In genomic region chr2:42984617-42985016, GRCh38 we compare ENCODE assay signal across 20 cellular contexts.
"Had no signal": no experiment of that assay in that cellular context is flagged by ENCODE, and none has a peak within 500 bp of the region (broad histone marks: within the 10 kb centered on the region; RNA-seq: fewer than 3 reads in every experiment).

No MANE protein-coding gene starts in this region.

- H3K4me1 ChIP-seq: gastroesophageal sphincter, tibial artery had no signal

- H3K27me3 ChIP-seq: colonic mucosa, gastroesophageal sphincter, tibial artery had no signal

- H3K4me1 Mint-ChIP-seq: activated CD4-positive, alpha-beta T cell treated with anti-CD3 and anti-CD28 coated beads, Interleukin-2, amount 10 ng/mL, durations not matched to agents 7 days and 5 days; central memory CD8-positive, alpha-beta T cell; memory B cell had no signal

- H3K4me3 ChIP-seq: colonic mucosa, gastroesophageal sphincter, tibial artery had no signal

- H3K4me3 Mint-ChIP-seq: activated CD4-positive, alpha-beta T cell treated with anti-CD3 and anti-CD28 coated beads, Interleukin-2, amount 10 ng/mL, durations not matched to agents 7 days and 5 days; activated CD8-positive, alpha-beta T cell treated with anti-CD3 and anti-CD28 coated beads, Interleukin-2, amount 10 ng/mL, durations not matched to agents 7 days and 5 days; activated naive CD8-positive, alpha-beta T cell; central memory CD8-positive, alpha-beta T cell; endodermal cell; memory B cell; nephron progenitor cell; stimulated activated naive CD8-positive, alpha-beta T cell treated with anti-CD3 and anti-CD28 coated beads, Interleukin-15, Interleukin-2, amounts not matched to agents 100 ng/mL and 50 ng/mL, for 24 hours had no signal

- H3K36me3 ChIP-seq: colonic mucosa, gastroesophageal sphincter, tibial artery, WERI-Rb-1 had no signal

- H3K27me3 Mint-ChIP-seq: activated naive CD8-positive, alpha-beta T cell; memory B cell; stimulated activated naive CD8-positive, alpha-beta T cell treated with anti-CD3 and anti-CD28 coated beads, Interleukin-15, Interleukin-2, amounts not matched to agents 100 ng/mL and 50 ng/mL, for 24 hours had no signal

- H3K9me3 Mint-ChIP-seq: activated CD4-positive, alpha-beta T cell treated with anti-CD3 and anti-CD28 coated beads, Interleukin-2, amount 10 ng/mL, durations not matched to agents 7 days and 5 days; central memory CD8-positive, alpha-beta T cell; memory B cell; stimulated activated naive CD8-positive, alpha-beta T cell treated with anti-CD3 and anti-CD28 coated beads, Interleukin-15, Interleukin-2, amounts not matched to agents 100 ng/mL and 50 ng/mL, for 24 hours had no signal

- H3K27ac Mint-ChIP-seq: activated CD4-positive, alpha-beta T cell treated with anti-CD3 and anti-CD28 coated beads, Interleukin-2, amount 10 ng/mL, durations not matched to agents 7 days and 5 days; activated CD8-positive, alpha-beta T cell treated with anti-CD3 and anti-CD28 coated beads, Interleukin-2, amount 10 ng/mL, durations not matched to agents 7 days and 5 days; activated naive CD8-positive, alpha-beta T cell; memory B cell; nephron progenitor cell; stimulated activated naive CD8-positive, alpha-beta T cell treated with anti-CD3 and anti-CD28 coated beads, Interleukin-15, Interleukin-2, amounts not matched to agents 100 ng/mL and 50 ng/mL, for 24 hours had no signal

- H3K36me3 Mint-ChIP-seq: activated naive CD8-positive, alpha-beta T cell; memory B cell had no signal

- DNase-seq: activated CD4-positive, alpha-beta T cell treated with anti-CD3 and anti-CD28 coated beads, Interleukin-2, amount 10 ng/mL, durations not matched to agents 7 days and 5 days; activated CD8-positive, alpha-beta T cell treated with anti-CD3 and anti-CD28 coated beads, Interleukin-2, amount 10 ng/mL, durations not matched to agents 7 days and 5 days; activated naive CD4-positive, alpha-beta T cell; activated T-cell treated with anti-CD3 and anti-CD28 coated beads, Interleukin-2, amount 50 U/mL, for 1 hour; colonic mucosa; hypothalamus; nephron progenitor cell; nucleus accumbens; retina; stimulated activated CD4-positive, alpha-beta T cell treated with anti-CD3 and anti-CD28 coated beads, Interleukin-4, amount 100 ng/mL, for 24 hours; substantia nigra; T-helper 1 cell; tibial artery had no signal

- ATAC-seq: activated CD8-positive, alpha-beta T cell treated with anti-CD3 and anti-CD28 coated beads, Interleukin-2, amount 10 ng/mL, durations not matched to agents 7 days and 5 days; gastroesophageal sphincter had no signal

- H3K27ac ChIP-seq: colonic mucosa, gastroesophageal sphincter, tibial artery, WERI-Rb-1 had no signal

- H3K9me3 ChIP-seq: colonic mucosa, gastroesophageal sphincter, tibial artery had no signal
